ENCODE assay signal across 1 cellular context in genomic region chr6:25139608-25140007, GRCh38.
A peak's percentile ranks its signal among the peaks of the same experiment; 100 is the strongest.
TF ChIP-seq lines count a peak whose summit lies in the region.

No MANE protein-coding gene starts in this region.

TF ChIP-seq in H1, 55 proteins besides CTCF, POLR2A, EP300 and RAD21:
- peak; percentile 55; the same call in 1 of the 2 replicates for TF ChIP-seq YY1 (IDR thresholded peaks at IDR 0.05; ENCODE audit: low read depth, low read length)
TF ChIP-seq in H1: peak in this region for 1; not testable (repeated sequence) for 54.
